ENCODE assay signal across 16 cellular contexts in genomic region chr2:141899740-141900139, GRCh38.
DNase-seq lines count a peak whose midpoint lies in the region; ATAC-seq and TF ChIP-seq lines count a peak whose summit lies in the region.
"Had no signal": no experiment of that assay in that cellular context is flagged by ENCODE, and none has a peak within 500 bp of the region (broad histone marks: within the 10 kb centered on the region; RNA-seq: fewer than 3 reads in every experiment).

No MANE protein-coding gene starts in this region.

- H3K9me3 Mint-ChIP-seq in HFFc6, result peaks cover 4% of the 10 kb centered on the region; the same call in 1 of the 2 replicates

- H3K4me3 Mint-ChIP-seq in HFFc6, result no peak overlapping the region
- H3K4me3 Mint-ChIP-seq: CD8-positive, alpha-beta T cell had no signal

- no peak for TF ChIP-seq CTCF in epithelial cell of esophagus (IDR thresholded peaks at IDR 0.05; ENCODE audit: insufficient read depth, low read depth, low read length, missing control alignments)
- no peak for TF ChIP-seq CTCF in HFFc6 (IDR thresholded peaks at IDR 0.05)

- no peaks in the 10 kb centered on the region for H3K27me3 Mint-ChIP-seq in HFFc6 (ENCODE audit: insufficient read depth)

- H3K27ac Mint-ChIP-seq in HFFc6, result no peak overlapping the region
- H3K27ac Mint-ChIP-seq: CD8-positive, alpha-beta T cell had no signal

- H3K4me1 Mint-ChIP-seq in HFFc6 (ENCODE audit: low read depth), result no peaks in the 10 kb centered on the region

- DNase-seq in NCI-H2171 treated with DMSO at 0.1 percent for 48 hours (lab: John Stamatoyannopoulos, UW), result peak; percentile 29
- no peak for DNase-seq in NCI-H2171 (lab: John Stamatoyannopoulos, UW)
- DNase-seq in NCI-H524 (lab: John Stamatoyannopoulos, UW), result peak; percentile 35 to 71
- peak; percentile 1 for DNase-seq in epithelial cell of esophagus (ENCODE audit: low read depth)
- DNase-seq in NCI-H187 (lab: John Stamatoyannopoulos, UW), result no peak
- no peak for DNase-seq in HFFc6
- DNase-seq: Calu3; CD8-positive, alpha-beta T cell; KG1; MV-4-11; NCI-H1694; NCI-H345; SHP77 treated with DMSO at 0.1 percent for 48 hours; SK-N-SH had no signal

- H3K4me3 ChIP-seq in epithelial cell of esophagus (ENCODE audit: low read length), result no peak overlapping the region
- H3K4me3 ChIP-seq: BLaER1 treated with 17β-estradiol and CSF1 and Interleukin-3, amounts not matched to agents 10 nM and 100 nM had no signal

- no peak for ATAC-seq in GM18870 (IDR thresholded peaks at IDR 0.05; ENCODE audit: unreplicated experiment)
- ATAC-seq: CD8-positive, alpha-beta T cell had no signal

- H3K36me3 Mint-ChIP-seq in HFFc6 (ENCODE audit: low read depth), result no peaks in the 10 kb centered on the region
- H3K36me3 Mint-ChIP-seq: CD8-positive, alpha-beta T cell had no signal

Comparison
In these comparisons a context has a peak if more than half of its experiments do, and no peak if none do; other contexts are left out.
1. DNase-seq: peak in NCI-H2171 treated with DMSO at 0.1 percent for 48 hours (single experiment), NCI-H524 (2 of 2) and epithelial cell of esophagus (single experiment); none in NCI-H2171 (single experiment), NCI-H187 (0 of 2) and HFFc6 (single experiment).